ENCODE assay signal across 18 cellular contexts in genomic region chr3:10169000-10169496, GRCh38. TPM values are rescaled to one million over a fixed set of nuclear protein-coding genes. Genes with fewer than 3 reads are reported as not detected.
DNase-seq lines count a peak whose midpoint lies in the region; ATAC-seq, FAIRE-seq and TF ChIP-seq lines count a peak whose summit lies in the region.
"Had no signal": no experiment of that assay in that cellular context is flagged by ENCODE, and none has a peak within 500 bp of the region (broad histone marks: within the 10 kb centered on the region; RNA-seq: fewer than 3 reads in every experiment).

No MANE protein-coding gene starts in this region.

- POLR2A ChIA-PET in HepG2 (lab: Yijun Ruan, JAX) = no interaction called here
- POLR2A ChIA-PET in PC-3 (lab: Charles Lee; ENCODE audit: unreplicated experiment) = no interaction called here
- POLR2A ChIA-PET in activated CD4-positive, alpha-beta memory T cell treated with anti-CD3 and anti-CD28 coated beads for 36 hours (lab: Charles Lee) = no interaction called here

- no peak overlapping the region for H3K27ac Mint-ChIP-seq in activated CD4-positive, alpha-beta memory T cell treated with anti-CD3 and anti-CD28 coated beads for 36 hours

- CTCF ChIA-PET in HepG2 (lab: Yijun Ruan, JAX; ENCODE audit: low intra/inter-chr PET ratio, low total read pairs) = no interaction called here
- CTCF ChIA-PET in PC-3 (lab: Charles Lee) = no interaction called here
- CTCF ChIA-PET in activated CD4-positive, alpha-beta memory T cell treated with anti-CD3 and anti-CD28 coated beads for 36 hours (lab: Charles Lee) = no interaction called here

- DNase-seq in HepG2 (ENCODE audit: low spot score) = no peak
- no peak for DNase-seq in right lobe of liver
- peak; percentile 44 for DNase-seq in PC-3
- peak; percentile 64 for DNase-seq in epithelial cell of esophagus (ENCODE audit: low read depth)
- no peak for DNase-seq in mucosa of descending colon
- no peak for DNase-seq in activated CD4-positive, alpha-beta memory T cell treated with anti-CD3 and anti-CD28 coated beads for 36 hours
- no peak for DNase-seq in dermis blood vessel endothelial cell
- DNase-seq: activated CD8-positive, alpha-beta memory T cell treated with anti-CD3 and anti-CD28 coated beads for 24 hours; activated effector memory CD4-positive, alpha-beta T cell treated with Interleukin-2 at 50 U/mL for 16 hours; amygdala; cortex of kidney; left cardiac atrium; MG63; NCI-H2171; psoas muscle had no signal

- H4K20me1 ChIP-seq in HepG2 (ENCODE audit: insufficient read depth, low read length) = no peaks in the 10 kb centered on the region
- H4K20me1 ChIP-seq in PC-3 (ENCODE audit: low read length) = no peaks in the 10 kb centered on the region; the same call in 1 of the 2 replicates

- no peak overlapping the region for H3K27ac ChIP-seq in HepG2 (ENCODE audit: extremely low read length, insufficient read depth, low read length)
- H3K27ac ChIP-seq in right lobe of liver = no peak overlapping the region
- H3K27ac ChIP-seq in PC-3 (ENCODE audit: low read length) = no peak overlapping the region
- H3K27ac ChIP-seq: psoas muscle, SK-N-MC had no signal

- H3K4me2 ChIP-seq in HepG2 (ENCODE audit: low read depth, low read length) (peak overlapping the region; percentile 9; the same call in 1 of the 2 replicates), PC-3 (ENCODE audit: low read length) (no peak overlapping the region)

- peaks cover 64% of the 10 kb centered on the region for H3K4me1 ChIP-seq in HepG2 (ENCODE audit: insufficient read depth, low read length)
- H3K4me1 ChIP-seq in right lobe of liver = peaks cover 0 to 19% (median 4%) of the 10 kb centered on the region in 4 donors
- H3K4me1 ChIP-seq in PC-3 (ENCODE audit: insufficient read depth, low read length) = peaks cover 12% of the 10 kb centered on the region
- H3K4me1 ChIP-seq in mucosa of descending colon (ENCODE audit: low read depth) = no peaks in the 10 kb centered on the region

- H3K9me3 ChIP-seq in HepG2 (ENCODE audit: low read length) (no peaks in the 10 kb centered on the region), right lobe of liver (no peaks in the 10 kb centered on the region), PC-3 (ENCODE audit: low read length) (peaks cover 5% of the 10 kb centered on the region), mucosa of descending colon (no peaks in the 10 kb centered on the region)
- H3K9me3 ChIP-seq: MG63, psoas muscle had no signal

- H3K4me1 Mint-ChIP-seq in activated CD4-positive, alpha-beta memory T cell treated with anti-CD3 and anti-CD28 coated beads for 36 hours (ENCODE audit: low read depth) = peaks cover 29% of the 10 kb centered on the region

- ATAC-seq in HepG2 = no peak
- ATAC-seq in right lobe of liver = no peak
- ATAC-seq in PC-3 = no peak
- ATAC-seq in HG03565 (IDR thresholded peaks at IDR 0.05; ENCODE audit: unreplicated experiment) = no peak
- ATAC-seq in mucosa of descending colon = no peak
- ATAC-seq: left cardiac atrium, psoas muscle had no signal

- in situ Hi-C loops in HepG2 (cut with HindIII; ENCODE audit: extremely low pct_ligation_motif_present, low pct_unique_long_range_greater_than_20kb) = loop anchor here (10.0 kb wide), 1 partner anchor 56 kb away; no protein-coding TSS in a partner anchor

- H3K79me2 ChIP-seq in HepG2 (ENCODE audit: insufficient read depth, low read length) (peaks cover 36% of the 10 kb centered on the region), PC-3 (ENCODE audit: low read length) (peaks cover 18% of the 10 kb centered on the region)

- FAIRE-seq in HepG2 (lab: Jason Lieb, UNC) = no peak
- FAIRE-seq: GM18507 had no signal

- BruUV-seq in HepG2 (replicated peaks; lab: Mats Ljungman, UMichigan) = no TSS peak
- no TSS peak for BruUV-seq in PC-3 (replicated peaks; lab: Mats Ljungman, UMichigan)

- intact Hi-C loops in HepG2 (cut with micrococcal nuclease; ENCODE audit: unreplicated experiment) = no loop called here
- intact Hi-C loops in right lobe of liver (cut with DNase I) = no loop called here
- intact Hi-C loops in PC-3 (cut with micrococcal nuclease) = no loop called here
- intact Hi-C loops in mucosa of descending colon (cut with DNase I, micrococcal nuclease) = no loop called here
- intact Hi-C loops in activated CD4-positive, alpha-beta memory T cell treated with anti-CD3 and anti-CD28 coated beads for 36 hours (cut with micrococcal nuclease) = no loop called here

- H3K9ac ChIP-seq in HepG2 (ENCODE audit: insufficient read depth, low read depth, low read length) = no peak overlapping the region
- no peak overlapping the region for H3K9ac ChIP-seq in PC-3 (ENCODE audit: low read length)

- TF ChIP-seq RAD21 in HepG2 (CRISPR knock-in tag; IDR thresholded peaks at IDR 0.05) = no peak

- H3K36me3 ChIP-seq in HepG2 (replicated peaks in 1 of 2; ENCODE audit: control insufficient read depth in 1 of 2, insufficient read depth in 2 of 2, low read length in 2 of 2) = peaks cover 2 to 13% of the 10 kb centered on the region in 2 experiments
- no peaks in the 10 kb centered on the region for H3K36me3 ChIP-seq in right lobe of liver
- H3K36me3 ChIP-seq in PC-3 (ENCODE audit: low read depth, low read length) = peaks cover 13% of the 10 kb centered on the region
- no peaks in the 10 kb centered on the region for H3K36me3 ChIP-seq in mucosa of descending colon (ENCODE audit: low read depth)
- H3K36me3 ChIP-seq: MG63 had no signal

- H3K4me3 ChIP-seq in HepG2 (replicated peaks in 1 of 3; ENCODE audit: insufficient read depth in 1 of 3, low read depth in 2 of 3, low read length in 3 of 3) = no peak overlapping the region
- H3K4me3 ChIP-seq in right lobe of liver = no peak overlapping the region
- no peak overlapping the region for H3K4me3 ChIP-seq in PC-3 (ENCODE audit: low read length)
- H3K4me3 ChIP-seq in epithelial cell of esophagus (ENCODE audit: low read length) = no peak overlapping the region
- no peak overlapping the region for H3K4me3 ChIP-seq in mucosa of descending colon
- H3K4me3 ChIP-seq: MG63, psoas muscle, SK-N-MC had no signal

- WGBS in HepG2 (ENCODE audit: low lambda C conversion rate) = 63% methylated on average over 8 of the region's 8 CpGs
- 80% methylated on average over 8 of the region's 8 CpGs for WGBS in right lobe of liver (ENCODE audit: insufficient coverage, low coverage, low lambda C conversion rate, missing lambda C conversion rate)

- TF ChIP-seq EP300 in HepG2 (IDR thresholded peaks at IDR 0.05; ENCODE audit: low read depth in 2 of 2, low read length in 2 of 2) (no peak), HepG2 (CRISPR knock-in tag; IDR thresholded peaks at IDR 0.05; ENCODE audit: borderline replicate concordance) (no peak)

- H3K36me3 Mint-ChIP-seq in activated CD4-positive, alpha-beta memory T cell treated with anti-CD3 and anti-CD28 coated beads for 36 hours = peaks cover 14% of the 10 kb centered on the region

- peaks cover 15% of the 10 kb centered on the region for H3K9me3 Mint-ChIP-seq in activated CD4-positive, alpha-beta memory T cell treated with anti-CD3 and anti-CD28 coated beads for 36 hours

- H3K4me3 Mint-ChIP-seq in activated CD4-positive, alpha-beta memory T cell treated with anti-CD3 and anti-CD28 coated beads for 36 hours = no peak overlapping the region

- H3K9me2 ChIP-seq in PC-3 (replicated peaks; ENCODE audit: low read length) = no peaks in the 10 kb centered on the region

- H3K27me3 ChIP-seq in HepG2 (ENCODE audit: control insufficient read depth in 1 of 2, insufficient read depth in 2 of 2, low read length in 2 of 2) (no peaks in the 10 kb centered on the region; a peak in 1 of 5 replicates), right lobe of liver (no peaks in the 10 kb centered on the region), PC-3 (ENCODE audit: low read length) (no peaks in the 10 kb centered on the region)
- H3K27me3 ChIP-seq: MG63 had no signal

- TF ChIP-seq CTCF in HepG2 (CRISPR knock-in tag; IDR thresholded peaks at IDR 0.05) (peak; percentile 27), right lobe of liver (IDR thresholded peaks at IDR 0.05) (peak in 2 of 4 donors; percentile 8 to 16), PC-3 (conservative IDR thresholded peaks at IDR 0.05; ENCODE audit: low read depth, low read length) (peak; percentile 49), epithelial cell of esophagus (IDR thresholded peaks at IDR 0.05; ENCODE audit: insufficient read depth, low read depth, low read length, missing control alignments) (no peak), mucosa of descending colon (IDR thresholded peaks at IDR 0.05) (no peak)

- H2AFZ ChIP-seq in HepG2 (ENCODE audit: low read length) = no peak overlapping the region
- no peak overlapping the region for H2AFZ ChIP-seq in PC-3 (ENCODE audit: low read length)

- no peak for TF ChIP-seq POLR2A in HepG2 (IDR thresholded peaks at IDR 0.05; ENCODE audit: insufficient read depth in 1 of 2, low read depth in 2 of 2, low read length in 2 of 2)
- TF ChIP-seq POLR2A in right lobe of liver (IDR thresholded peaks at IDR 0.05) = no peak

- no peaks in the 10 kb centered on the region for H3F3A ChIP-seq in PC-3 (ENCODE audit: low read length, unreplicated experiment)

- H3K27me3 Mint-ChIP-seq in activated CD4-positive, alpha-beta memory T cell treated with anti-CD3 and anti-CD28 coated beads for 36 hours = no peaks in the 10 kb centered on the region

RNA-seq across cellular contexts. Expression of gene IRAK2, which starts 4.3 kb away (rescaled TPM):
- total RNA-seq in HepG2 (2016; rRNA removed; fragmentation: Illumina TruSeq; extraction: Trizol) = 13.1 and 15.3 TPM in 2 replicates
- 1.5 and 1.7 TPM in 2 replicates for total RNA-seq in HepG2 (2016; cell fraction: cytosol; rRNA removed; fragmentation: Illumina TruSeq; extraction: Trizol; ENCODE audit: low read depth)
- total RNA-seq in HepG2 (2016; cell fraction: insoluble cytoplasmic fraction; rRNA removed; fragmentation: Illumina TruSeq; extraction: Trizol) = 12.7 and 14.4 TPM in 2 replicates
- total RNA-seq in HepG2 (2016; cell fraction: membrane; rRNA removed; fragmentation: Illumina TruSeq; extraction: Trizol) = 5.2 TPM in 2 replicates
- total RNA-seq in HepG2 (2016; cell fraction: nucleus; rRNA removed; fragmentation: Illumina TruSeq; extraction: Trizol) = 8.0 and 8.2 TPM in 2 replicates
- 23.3 and 27.9 TPM in 2 replicates for polyA plus RNA-seq in HepG2 (2011; rRNA removed)
- 20.5 and 24.9 TPM in 2 replicates for polyA plus RNA-seq in HepG2 (2011; cell fraction: cytosol; rRNA removed)
- 10.1 and 12.7 TPM in 2 replicates for polyA plus RNA-seq in HepG2 (2011; cell fraction: nucleus; rRNA removed)
- 12.4 and 13.3 TPM in 2 replicates for polyA plus RNA-seq in HepG2 (2012)
- polyA plus RNA-seq in HepG2 (2016; cell fraction: cytosol; fragmentation: Illumina TruSeq; extraction: Trizol; ENCODE audit: low read depth) = 0.59 and 0.79 TPM in 2 replicates
- 11.6 and 13.6 TPM in 2 replicates for polyA plus RNA-seq in HepG2 (2016; cell fraction: insoluble cytoplasmic fraction; fragmentation: Illumina TruSeq; extraction: Trizol; ENCODE audit: low read depth)
- polyA plus RNA-seq in HepG2 (2016; cell fraction: membrane; fragmentation: Illumina TruSeq; extraction: Trizol; ENCODE audit: low read depth) = 1.8 and 2.2 TPM in 2 replicates
- 9.0 and 10.2 TPM in 2 replicates for polyA plus RNA-seq in HepG2 (2016; cell fraction: nucleus; fragmentation: Illumina TruSeq; extraction: Trizol; ENCODE audit: insufficient read depth, low read depth)
- polyA minus RNA-seq in HepG2 (2011; rRNA and poly(A)+ RNA removed; ENCODE audit: low replicate concordance) = 11.7 and 37.7 TPM in 2 replicates
- polyA minus RNA-seq in HepG2 (2011; cell fraction: cytosol; rRNA and poly(A)+ RNA removed) = 15.0 and 20.4 TPM in 2 replicates
- polyA minus RNA-seq in HepG2 (2011; cell fraction: nucleus; rRNA and poly(A)+ RNA removed) = 9.5 and 12.4 TPM in 2 replicates
- total RNA-seq in right lobe of liver = 10 to 100 TPM in 3 of 6 experiments, 1 to 10 TPM in 3; 4.2 to 16.0 (median 8.4) TPM
- total RNA-seq in PC-3 (2014; rRNA removed) = 4.7 and 5.5 TPM in 2 replicates
- 1 to 10 TPM; 1.1 to 3.2 (median 2.4) TPM for total RNA-seq in mucosa of descending colon
- total RNA-seq in activated CD4-positive, alpha-beta memory T cell treated with anti-CD3 and anti-CD28 coated beads for 36 hours = 1 to 10 TPM; 7.3 to 8.3 TPM
- 42.5 and 55.6 TPM in 2 replicates for total RNA-seq in dermis blood vessel endothelial cell

RNA-seq across cellular contexts. Expression of gene VHL, which starts 27.5 kb away (rescaled TPM):
- total RNA-seq in HepG2 (2016; rRNA removed; fragmentation: Illumina TruSeq; extraction: Trizol) = 51.7 and 64.4 TPM in 2 replicates
- 9.3 and 10.4 TPM in 2 replicates for total RNA-seq in HepG2 (2016; cell fraction: cytosol; rRNA removed; fragmentation: Illumina TruSeq; extraction: Trizol; ENCODE audit: low read depth)
- 51.6 and 58.3 TPM in 2 replicates for total RNA-seq in HepG2 (2016; cell fraction: insoluble cytoplasmic fraction; rRNA removed; fragmentation: Illumina TruSeq; extraction: Trizol)
- total RNA-seq in HepG2 (2016; cell fraction: membrane; rRNA removed; fragmentation: Illumina TruSeq; extraction: Trizol) = 50.5 and 52.2 TPM in 2 replicates
- 34.3 and 34.9 TPM in 2 replicates for total RNA-seq in HepG2 (2016; cell fraction: nucleus; rRNA removed; fragmentation: Illumina TruSeq; extraction: Trizol)
- 23.5 and 24.2 TPM in 2 replicates for polyA plus RNA-seq in HepG2 (2011; rRNA removed)
- 11.8 and 18.6 TPM in 2 replicates for polyA plus RNA-seq in HepG2 (2011; cell fraction: cytosol; rRNA removed)
- polyA plus RNA-seq in HepG2 (2011; cell fraction: nucleus; rRNA removed) = 10.9 and 13.2 TPM in 2 replicates
- polyA plus RNA-seq in HepG2 (2012) = 40.2 and 41.2 TPM in 2 replicates
- 6.7 and 9.7 TPM in 2 replicates for polyA plus RNA-seq in HepG2 (2016; cell fraction: cytosol; fragmentation: Illumina TruSeq; extraction: Trizol; ENCODE audit: low read depth)
- 60.6 and 64.6 TPM in 2 replicates for polyA plus RNA-seq in HepG2 (2016; cell fraction: insoluble cytoplasmic fraction; fragmentation: Illumina TruSeq; extraction: Trizol; ENCODE audit: low read depth)
- 33.5 and 35.8 TPM in 2 replicates for polyA plus RNA-seq in HepG2 (2016; cell fraction: membrane; fragmentation: Illumina TruSeq; extraction: Trizol; ENCODE audit: low read depth)
- 53.4 and 54.4 TPM in 2 replicates for polyA plus RNA-seq in HepG2 (2016; cell fraction: nucleus; fragmentation: Illumina TruSeq; extraction: Trizol; ENCODE audit: insufficient read depth, low read depth)
- polyA minus RNA-seq in HepG2 (2011; rRNA and poly(A)+ RNA removed; ENCODE audit: low replicate concordance) = 22.0 and 26.6 TPM in 2 replicates
- 15.5 and 17.2 TPM in 2 replicates for polyA minus RNA-seq in HepG2 (2011; cell fraction: cytosol; rRNA and poly(A)+ RNA removed)
- polyA minus RNA-seq in HepG2 (2011; cell fraction: nucleus; rRNA and poly(A)+ RNA removed) = 13.1 and 13.4 TPM in 2 replicates
- 10 to 100 TPM; 15.5 to 25.2 (median 19.9) TPM for total RNA-seq in right lobe of liver
- total RNA-seq in PC-3 (2014; rRNA removed) = 45.0 and 51.5 TPM in 2 replicates
- total RNA-seq in mucosa of descending colon = 10 to 100 TPM; 33.6 to 38.2 (median 36.2) TPM
- 10 to 100 TPM; 47.0 to 51.3 TPM for total RNA-seq in activated CD4-positive, alpha-beta memory T cell treated with anti-CD3 and anti-CD28 coated beads for 36 hours
- total RNA-seq in dermis blood vessel endothelial cell = 51.8 and 51.9 TPM in 2 replicates

RNA-seq across cellular contexts. Expression of gene BRK1, which starts 53.6 kb away (rescaled TPM):
- 118 and 146 TPM in 2 replicates for total RNA-seq in HepG2 (2016; rRNA removed; fragmentation: Illumina TruSeq; extraction: Trizol)
- 146 and 148 TPM in 2 replicates for total RNA-seq in HepG2 (2016; cell fraction: cytosol; rRNA removed; fragmentation: Illumina TruSeq; extraction: Trizol; ENCODE audit: low read depth)
- 118 and 151 TPM in 2 replicates for total RNA-seq in HepG2 (2016; cell fraction: insoluble cytoplasmic fraction; rRNA removed; fragmentation: Illumina TruSeq; extraction: Trizol)
- total RNA-seq in HepG2 (2016; cell fraction: membrane; rRNA removed; fragmentation: Illumina TruSeq; extraction: Trizol) = 186 and 189 TPM in 2 replicates
- 41.5 and 47.1 TPM in 2 replicates for total RNA-seq in HepG2 (2016; cell fraction: nucleus; rRNA removed; fragmentation: Illumina TruSeq; extraction: Trizol)
- polyA plus RNA-seq in HepG2 (2011; rRNA removed) = 137 and 155 TPM in 2 replicates
- polyA plus RNA-seq in HepG2 (2011; cell fraction: cytosol; rRNA removed) = 149 and 188 TPM in 2 replicates
- polyA plus RNA-seq in HepG2 (2011; cell fraction: nucleus; rRNA removed) = 30.9 and 35.8 TPM in 2 replicates
- polyA plus RNA-seq in HepG2 (2012) = 174 and 211 TPM in 2 replicates
- 215 and 222 TPM in 2 replicates for polyA plus RNA-seq in HepG2 (2016; cell fraction: cytosol; fragmentation: Illumina TruSeq; extraction: Trizol; ENCODE audit: low read depth)
- 201 and 202 TPM in 2 replicates for polyA plus RNA-seq in HepG2 (2016; cell fraction: insoluble cytoplasmic fraction; fragmentation: Illumina TruSeq; extraction: Trizol; ENCODE audit: low read depth)
- polyA plus RNA-seq in HepG2 (2016; cell fraction: membrane; fragmentation: Illumina TruSeq; extraction: Trizol; ENCODE audit: low read depth) = 234 TPM in 2 replicates
- polyA plus RNA-seq in HepG2 (2016; cell fraction: nucleus; fragmentation: Illumina TruSeq; extraction: Trizol; ENCODE audit: insufficient read depth, low read depth) = 91.3 and 95.5 TPM in 2 replicates
- polyA minus RNA-seq in HepG2 (2011; rRNA and poly(A)+ RNA removed; ENCODE audit: low replicate concordance) = 60.0 and 70.0 TPM in 2 replicates
- polyA minus RNA-seq in HepG2 (2011; cell fraction: cytosol; rRNA and poly(A)+ RNA removed) = 36.4 and 40.6 TPM in 2 replicates
- polyA minus RNA-seq in HepG2 (2011; cell fraction: nucleus; rRNA and poly(A)+ RNA removed) = 21.4 and 27.1 TPM in 2 replicates
- 10 to 100 TPM; 41.2 to 55.3 (median 42.7) TPM for total RNA-seq in right lobe of liver
- 110 and 140 TPM in 2 replicates for total RNA-seq in PC-3 (2014; rRNA removed)
- 100 to 1,000 TPM in 1 of 3 donors, 10 to 100 TPM in 2; 71.7 to 118 (median 85.5) TPM for total RNA-seq in mucosa of descending colon
- total RNA-seq in activated CD4-positive, alpha-beta memory T cell treated with anti-CD3 and anti-CD28 coated beads for 36 hours = 10 to 100 TPM; 70.3 to 76.1 TPM
- total RNA-seq in dermis blood vessel endothelial cell = 117 and 148 TPM in 2 replicates

Comparison
In these comparisons a context has a peak if more than half of its experiments do, and no peak if none do; other contexts are left out.
1. DNase-seq: peak in PC-3 (single experiment) and epithelial cell of esophagus (single experiment); none in HepG2 (single experiment), right lobe of liver (0 of 3), mucosa of descending colon (0 of 3), activated CD4-positive, alpha-beta memory T cell treated with anti-CD3 and anti-CD28 coated beads for 36 hours (single experiment) and dermis blood vessel endothelial cell (single experiment).
2. CTCF ChIP-seq: peak in HepG2 (single experiment) and PC-3 (single experiment); none in epithelial cell of esophagus (single experiment) and mucosa of descending colon (single experiment).